9 cellular contexts compared by ENCODE assay signal in genomic region chr6:786946-787763, GRCh38.
DNase-seq lines count a peak whose midpoint lies in the region; ATAC-seq and TF ChIP-seq lines count a peak whose summit lies in the region.
"Had no signal": no experiment of that assay in that cellular context is flagged by ENCODE, and none has a peak within 500 bp of the region (broad histone marks: within the 10 kb centered on the region; RNA-seq: fewer than 3 reads in every experiment).

No MANE protein-coding gene starts in this region.

- peaks cover 0 to 4% (median 2%) of the 10 kb centered on the region in 5 donors for H3K9me3 Mint-ChIP-seq in CD8-positive, alpha-beta memory T cell

- H3K4me3 Mint-ChIP-seq in CD8-positive, alpha-beta memory T cell, result no peak overlapping the region

- no peak overlapping the region for H3K27ac ChIP-seq in heart left ventricle
- H3K27ac ChIP-seq in stomach, result no peak overlapping the region
- no peak overlapping the region for H3K27ac ChIP-seq in CD8-positive, alpha-beta memory T cell (ENCODE audit: low read depth, low read length)

- peaks cover 6 to 27% of the 10 kb centered on the region in 2 donors for H3K27me3 Mint-ChIP-seq in CD8-positive, alpha-beta memory T cell

- DNase-seq in heart left ventricle (no peak), Right ventricle myocardium inferior (ENCODE audit: missing footprints) (no peak), NCI-H460 (ENCODE audit: extremely low read depth, low read depth) (peak; percentile 14), epithelial cell of esophagus (ENCODE audit: low read depth) (no peak), stomach (no peak), mucosa of gallbladder (ENCODE audit: low spot score) (no peak)
- DNase-seq in CD8-positive, alpha-beta memory T cell, result no peak
- DNase-seq: head of caudate nucleus had no signal

- TF ChIP-seq POLR2A in heart left ventricle (IDR thresholded peaks at IDR 0.05) (no peak), stomach (IDR thresholded peaks at IDR 0.05) (no peak)

- H3K4me1 Mint-ChIP-seq in CD8-positive, alpha-beta memory T cell, result peaks cover 9 to 11% (median 9%) of the 10 kb centered on the region in 3 donors

- peaks cover 0 to 43% (median 4%) of the 10 kb centered on the region in 9 donors for H3K27me3 ChIP-seq in heart left ventricle
- H3K27me3 ChIP-seq in stomach, result peaks cover 0 to 10% (median 0%) of the 10 kb centered on the region in 3 donors
- peaks cover 3% of the 10 kb centered on the region for H3K27me3 ChIP-seq in CD8-positive, alpha-beta memory T cell (ENCODE audit: insufficient read depth, low read length, poor library complexity, severe bottlenecking)

- intact Hi-C loops in heart left ventricle (cut with DNase I), result loop anchor here in 9 of 10 donors (1.0 to 10.0 kb wide), 4 partner anchors 162 to 195 kb away; no protein-coding TSS in a partner anchor
- intact Hi-C loops in Right ventricle myocardium inferior (cut with DNase I), result loop anchor here (10.0 kb wide), 1 partner anchor 162 kb away; no protein-coding TSS in a partner anchor
- intact Hi-C loops in stomach (cut with DNase I; ENCODE audit: low total_unique reads), result loop anchor here (10.0 kb wide), 1 partner anchor 192 kb away; no protein-coding TSS in a partner anchor

- ATAC-seq in heart left ventricle, result no peak
- ATAC-seq in Right ventricle myocardium inferior, result no peak
- ATAC-seq in HG03045 (IDR thresholded peaks at IDR 0.05; ENCODE audit: unreplicated experiment), result no peak

- no peak overlapping the region for H3K27ac Mint-ChIP-seq in CD8-positive, alpha-beta memory T cell

- WGBS in heart left ventricle, 4 donors, result 74 to 80% (median 78%) methylated on average over 12 of the region's 12 CpGs
- WGBS in stomach, 5 donors, result 73 to 77% (median 75%) methylated on average over 12 of the region's 12 CpGs

- H3K9me3 ChIP-seq in heart left ventricle (no peaks in the 10 kb centered on the region), stomach (no peaks in the 10 kb centered on the region)
- H3K9me3 ChIP-seq in CD8-positive, alpha-beta memory T cell (ENCODE audit: low read length), result no peaks in the 10 kb centered on the region

- peaks cover 0 to 3% (median 0%) of the 10 kb centered on the region in 3 donors for H3K36me3 Mint-ChIP-seq in CD8-positive, alpha-beta memory T cell

- TF ChIP-seq EP300 in stomach (IDR thresholded peaks at IDR 0.05), result no peak

- no peaks in the 10 kb centered on the region for H3K4me1 ChIP-seq in heart left ventricle
- no peaks in the 10 kb centered on the region for H3K4me1 ChIP-seq in stomach
- H3K4me1 ChIP-seq in CD8-positive, alpha-beta memory T cell (ENCODE audit: insufficient read depth, low read length), result no peaks in the 10 kb centered on the region

- CTCF ChIA-PET in CD8-positive, alpha-beta memory T cell (lab: Charles Lee), result interaction anchor here (1.1 to 2.0 kb wide), 3 partner anchors 10 to 194 kb away, joined by 3 to 6 read pairs (median 4); no protein-coding TSS in a partner anchor

- POLR2A ChIA-PET in CD8-positive, alpha-beta memory T cell (lab: Charles Lee), result no interaction called here

- peak; percentile 29 to 64 (median 56) for TF ChIP-seq CTCF in heart left ventricle (IDR thresholded peaks at IDR 0.05)
- peak; percentile 46 for TF ChIP-seq CTCF in epithelial cell of esophagus (IDR thresholded peaks at IDR 0.05; ENCODE audit: insufficient read depth, low read depth, low read length, missing control alignments)
- peak in 4 of 7 experiments; percentile 11 to 62 (median 47) for TF ChIP-seq CTCF in stomach (IDR thresholded peaks at IDR 0.05)

- H3K4me3 ChIP-seq in heart left ventricle, result no peak overlapping the region
- H3K4me3 ChIP-seq in epithelial cell of esophagus (ENCODE audit: low read length), result no peak overlapping the region
- no peak overlapping the region for H3K4me3 ChIP-seq in stomach
- H3K4me3 ChIP-seq in CD8-positive, alpha-beta memory T cell (ENCODE audit: low read length), result no peak overlapping the region

- H3K36me3 ChIP-seq in heart left ventricle (no peaks in the 10 kb centered on the region), stomach (no peaks in the 10 kb centered on the region)
- H3K36me3 ChIP-seq in CD8-positive, alpha-beta memory T cell (ENCODE audit: insufficient read depth, low read length), result no peaks in the 10 kb centered on the region
